In the genomic region with DNA sequence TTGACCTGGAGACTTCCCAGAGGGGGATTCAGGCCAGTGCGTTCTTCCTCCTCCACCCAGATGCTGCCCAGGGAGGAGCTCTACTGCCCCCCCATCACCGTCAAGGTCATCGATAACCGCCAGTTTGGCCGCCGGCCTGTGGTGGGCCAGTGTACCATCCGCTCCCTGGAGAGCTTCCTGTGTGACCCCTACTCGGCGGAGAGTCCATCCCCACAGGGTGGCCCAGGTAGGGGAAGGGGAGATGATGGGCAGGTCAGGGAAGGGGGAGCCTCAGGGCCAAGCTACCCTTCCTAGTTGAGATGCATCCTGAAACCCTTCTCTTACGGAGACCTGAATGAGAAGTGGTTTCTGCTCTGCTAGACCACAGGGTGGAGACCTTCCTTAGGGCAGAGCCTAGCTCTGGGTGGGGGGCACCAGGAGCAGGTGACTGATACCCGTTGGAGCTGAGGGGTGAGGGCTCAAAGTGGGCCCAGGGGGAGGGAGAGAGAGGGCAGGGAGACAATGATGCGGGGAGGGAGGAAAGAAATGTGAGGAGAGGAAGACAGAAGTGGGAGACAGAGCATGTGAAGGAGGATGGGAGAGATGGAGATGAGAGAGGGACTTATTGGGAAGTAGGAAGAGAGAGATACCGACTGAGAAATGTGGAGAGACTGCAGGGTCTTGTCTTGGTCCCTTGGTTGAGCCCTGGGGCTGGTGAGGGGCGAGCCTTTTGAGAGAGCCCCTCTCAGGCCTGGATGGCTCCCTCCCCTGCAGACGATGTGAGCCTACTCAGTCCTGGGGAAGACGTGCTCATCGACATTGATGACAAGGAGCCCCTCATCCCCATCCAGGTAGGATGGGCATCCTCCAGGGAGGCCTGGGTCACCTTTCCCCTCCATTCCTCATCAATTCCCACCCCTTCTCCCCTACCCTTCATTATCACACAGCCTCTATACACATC, we compare ENCODE assay signal across 19 cellular contexts.
DNase-seq lines count a peak whose midpoint lies in the region; ATAC-seq and TF ChIP-seq lines count a peak whose summit lies in the region.
"Had no signal": no experiment of that assay in that cellular context is flagged by ENCODE, and none has a peak within 500 bp of the region (broad histone marks: within the 10 kb centered on the region; RNA-seq: fewer than 3 reads in every experiment).

No MANE protein-coding gene starts in this region.

- H3K9me2 ChIP-seq in OCI-LY7 (ENCODE audit: insufficient read depth, low read length): no peaks in the 10 kb centered on the region

- no peaks in the 10 kb centered on the region for H3K27me3 ChIP-seq in colonic mucosa
- no peaks in the 10 kb centered on the region for H3K27me3 ChIP-seq in upper lobe of right lung
- H3K27me3 ChIP-seq: cardiac muscle cell had no signal

- H3K4me3 ChIP-seq in colonic mucosa: no peak overlapping the region
- H3K4me3 ChIP-seq in upper lobe of right lung: no peak overlapping the region
- H3K4me3 ChIP-seq in OCI-LY7 (ENCODE audit: low read depth, low read length, poor library complexity, severe bottlenecking): no peak overlapping the region
- H3K4me3 ChIP-seq: cardiac muscle cell, HAP-1, skin epidermis had no signal

- no peak overlapping the region for H3K4me3 Mint-ChIP-seq in mesothelial cell of epicardium
- H3K4me3 Mint-ChIP-seq: activated CD8-positive, alpha-beta T cell treated with anti-CD3 and anti-CD28 coated beads for 36 hours; CD8-positive, alpha-beta memory T cell; naive thymus-derived CD4-positive, alpha-beta T cell; T-helper 1 cell treated with Interleukin-12 subunit alpha and Interleukin-12 subunit beta and Interleukin-4 antibody, amounts not matched to agents 30 μg/mL and 1 μg/mL, for 36 hours had no signal

- H3K27me3 Mint-ChIP-seq in mesothelial cell of epicardium (ENCODE audit: low read depth): no peaks in the 10 kb centered on the region

- H3K4me1 ChIP-seq in colonic mucosa: no peaks in the 10 kb centered on the region
- H3K4me1 ChIP-seq in upper lobe of right lung: peaks cover 24% of the 10 kb centered on the region
- H3K4me1 ChIP-seq in OCI-LY7 (ENCODE audit: insufficient read depth, low read length, poor library complexity, severe bottlenecking): no peaks in the 10 kb centered on the region
- H3K4me1 ChIP-seq: HAP-1 had no signal

- peaks cover 16% of the 10 kb centered on the region for H3K4me1 Mint-ChIP-seq in mesothelial cell of epicardium
- H3K4me1 Mint-ChIP-seq: CD8-positive, alpha-beta memory T cell had no signal

- no peaks in the 10 kb centered on the region for H4K20me1 ChIP-seq in OCI-LY7 (ENCODE audit: insufficient read depth, low read length)

- no peaks in the 10 kb centered on the region for H3K36me3 Mint-ChIP-seq in mesothelial cell of epicardium
- H3K36me3 Mint-ChIP-seq: CD8-positive, alpha-beta memory T cell; naive thymus-derived CD4-positive, alpha-beta T cell had no signal

- intact Hi-C loops in left cardiac atrium (cut with DNase I): loop anchor here in 1 of 2 donors (10.0 kb wide), 1 partner anchor 82 kb away; no protein-coding TSS in a partner anchor
- intact Hi-C loops in Right ventricle myocardium inferior (cut with DNase I): no loop called here
- intact Hi-C loops in colonic mucosa (cut with DNase I): loop anchor here (5.0 kb wide), 1 partner anchor 194 kb away; no protein-coding TSS in a partner anchor
- intact Hi-C loops in upper lobe of right lung (cut with DNase I): loop anchor here (10.0 kb wide), 1 partner anchor 182 kb away; no protein-coding TSS in a partner anchor
- intact Hi-C loops in OCI-LY7 (cut with micrococcal nuclease; ENCODE audit: unreplicated experiment): no loop called here

- no TSS peak for BruUV-seq in OCI-LY7 (replicated peaks; lab: Mats Ljungman, UMichigan)

- no peak overlapping the region for H3K27ac Mint-ChIP-seq in mesothelial cell of epicardium
- H3K27ac Mint-ChIP-seq: activated CD8-positive, alpha-beta T cell treated with anti-CD3 and anti-CD28 coated beads for 36 hours; CD8-positive, alpha-beta memory T cell; naive thymus-derived CD4-positive, alpha-beta T cell; T-helper 1 cell treated with Interleukin-12 subunit alpha and Interleukin-12 subunit beta and Interleukin-4 antibody, amounts not matched to agents 30 μg/mL and 1 μg/mL, for 36 hours had no signal

- CTCF ChIA-PET in OCI-LY7 (lab: Charles Lee; ENCODE audit: unreplicated experiment): no interaction called here

- no peaks in the 10 kb centered on the region for H3K79me2 ChIP-seq in OCI-LY7 (ENCODE audit: insufficient read depth, low read depth, low read length)

- H3K36me3 ChIP-seq in colonic mucosa (no peaks in the 10 kb centered on the region), upper lobe of right lung (no peaks in the 10 kb centered on the region), OCI-LY7 (ENCODE audit: insufficient read depth, low read length) (no peaks in the 10 kb centered on the region)
- H3K36me3 ChIP-seq: cardiac muscle cell, HAP-1 had no signal

- ATAC-seq in left cardiac atrium: no peak
- no peak for ATAC-seq in Right ventricle myocardium inferior
- ATAC-seq in upper lobe of right lung: no peak
- ATAC-seq in HG03442 (IDR thresholded peaks at IDR 0.05; ENCODE audit: unreplicated experiment): no peak
- ATAC-seq: activated CD8-positive, alpha-beta T cell treated with anti-CD3 and anti-CD28 coated beads for 36 hours; naive thymus-derived CD4-positive, alpha-beta T cell had no signal

- DNase-seq in left cardiac atrium (peak; percentile 13), Right ventricle myocardium inferior (ENCODE audit: missing footprints) (no peak), colonic mucosa (peak; percentile 7), mesothelial cell of epicardium (ENCODE audit: low spot score in 2 of 2, unreplicated experiment in 2 of 2) (peak; percentile 10 to 36), upper lobe of right lung (peak; percentile 51), OCI-LY7 (ENCODE audit: low spot score) (no peak), dermis blood vessel endothelial cell (no peak)
- DNase-seq: activated CD8-positive, alpha-beta T cell treated with anti-CD3 and anti-CD28 coated beads for 36 hours; DMS79 treated with DMSO at 0.1 percent for 48 hours; effector memory CD4-positive, alpha-beta T cell; glutamatergic neuron; stimulated activated CD4-positive, alpha-beta T cell treated with anti-CD3 and anti-CD28 coated beads, Interleukin-2, amount 100 ng/mL, for 48 hours had no signal

- no peaks in the 10 kb centered on the region for H3K9me3 Mint-ChIP-seq in mesothelial cell of epicardium
- H3K9me3 Mint-ChIP-seq: activated CD8-positive, alpha-beta T cell treated with anti-CD3 and anti-CD28 coated beads for 36 hours; CD8-positive, alpha-beta memory T cell; naive thymus-derived CD4-positive, alpha-beta T cell; T-helper 1 cell treated with Interleukin-12 subunit alpha and Interleukin-12 subunit beta and Interleukin-4 antibody, amounts not matched to agents 30 μg/mL and 1 μg/mL, for 36 hours had no signal

- no peak overlapping the region for H3K4me2 ChIP-seq in OCI-LY7 (ENCODE audit: low read length)

- H2AFZ ChIP-seq in OCI-LY7 (ENCODE audit: low read length): no peak overlapping the region

- H3K9ac ChIP-seq in colonic mucosa (ENCODE audit: low read depth in 2 of 2, low read length in 2 of 2): no peak overlapping the region

- no peak for TF ChIP-seq CTCF in colonic mucosa (IDR thresholded peaks at IDR 0.05)
- no peak for TF ChIP-seq CTCF in mesothelial cell of epicardium (IDR thresholded peaks at IDR 0.05; ENCODE audit: unreplicated experiment)
- TF ChIP-seq CTCF in upper lobe of right lung (IDR thresholded peaks at IDR 0.05): no peak
- TF ChIP-seq CTCF in OCI-LY7 (conservative IDR thresholded peaks at IDR 0.05; ENCODE audit: low read length): no peak

- POLR2A ChIA-PET in OCI-LY7 (lab: Charles Lee): no interaction called here

- H3K27ac ChIP-seq in colonic mucosa (no peak overlapping the region), upper lobe of right lung (no peak overlapping the region), OCI-LY7 (ENCODE audit: low read depth, low read length, poor library complexity, severe bottlenecking) (no peak overlapping the region)
- H3K27ac ChIP-seq: cardiac muscle cell had no signal

- no peaks in the 10 kb centered on the region for H3K9me3 ChIP-seq in colonic mucosa
- H3K9me3 ChIP-seq in upper lobe of right lung: no peaks in the 10 kb centered on the region
- no peaks in the 10 kb centered on the region for H3K9me3 ChIP-seq in OCI-LY7 (ENCODE audit: low read length)
- H3K9me3 ChIP-seq: HAP-1 had no signal

Comparison
In these comparisons a context has a peak if more than half of its experiments do, and no peak if none do; other contexts are left out.
1. DNase-seq: peak in left cardiac atrium (single experiment), colonic mucosa (single experiment), mesothelial cell of epicardium (2 of 2) and upper lobe of right lung (single experiment); none in Right ventricle myocardium inferior (single experiment), OCI-LY7 (single experiment) and dermis blood vessel endothelial cell (single experiment).
2. intact Hi-C loops: an anchor here in colonic mucosa (5.0 kb wide) and upper lobe of right lung (10.0 kb wide); none called in Right ventricle myocardium inferior and OCI-LY7.